8 cellular contexts compared by ENCODE assay signal in genomic region chr9:121599186-121599871, GRCh38.
DNase-seq lines count a peak whose midpoint lies in the region; ATAC-seq and TF ChIP-seq lines count a peak whose summit lies in the region.

No MANE protein-coding gene starts in this region.

- H3K27ac ChIP-seq in brain microvascular endothelial cell = no peak overlapping the region

- ATAC-seq in stimulated activated naive B cell treated with anti-CD40 and anti-IgM and Interleukin-4, amounts not matched to agents 10 μg/mL and 1 μg/mL and 100 μg/mL, for 72 hours (replicated peaks) = peak; percentile 34 to 64
- ATAC-seq in GM18909 (IDR thresholded peaks at IDR 0.05; ENCODE audit: poor library complexity, unreplicated experiment) = no peak
- no peak for ATAC-seq in HG03108 (IDR thresholded peaks at IDR 0.05; ENCODE audit: unreplicated experiment)
- no peak for ATAC-seq in HG03432 (IDR thresholded peaks at IDR 0.05; ENCODE audit: unreplicated experiment)

- TF ChIP-seq CTCF in brain microvascular endothelial cell (IDR thresholded peaks at IDR 0.05; ENCODE audit: low read depth, low read length, missing control alignments) = no peak

- peaks cover 6 to 11% of the 10 kb centered on the region in 2 donors for H3K9me3 Mint-ChIP-seq in stimulated activated naive B cell treated with anti-CD40 and anti-IgM and Interleukin-4, amounts not matched to agents 10 μg/mL and 1 μg/mL and 100 μg/mL, for 72 hours

- no peaks in the 10 kb centered on the region for H3K36me3 ChIP-seq in brain microvascular endothelial cell (replicated peaks)

- in situ Hi-C loops in brain microvascular endothelial cell (cut with HindIII; ENCODE audit: low pct_ligation_motif_present, low sequenced_read_pairs) = no loop called here

- peak overlapping the region; percentile 26 for H3K4me3 ChIP-seq in brain microvascular endothelial cell (ENCODE audit: low read depth, low read length)

- H3K27ac Mint-ChIP-seq in stimulated activated naive B cell treated with anti-CD40 and anti-IgM and Interleukin-4, amounts not matched to agents 10 μg/mL and 1 μg/mL and 100 μg/mL, for 72 hours = no peak overlapping the region

- peak; percentile 0 to 65 (median 61) for DNase-seq in NCI-H1417 (lab: John Stamatoyannopoulos, UW)
- no peak for DNase-seq in NCI-H1417 treated with DMSO at 0.1 percent for 48 hours (lab: John Stamatoyannopoulos, UW)
- DNase-seq in brain microvascular endothelial cell = no peak
- DNase-seq in iPS-NIHi7 (ENCODE audit: extremely low spot score) = peak; percentile 95
- no peak for DNase-seq in stimulated activated naive B cell treated with anti-CD40 and anti-IgM and Interleukin-4, amounts not matched to agents 10 μg/mL and 1 μg/mL and 100 μg/mL, for 72 hours

- H3K4me3 Mint-ChIP-seq in stimulated activated naive B cell treated with anti-CD40 and anti-IgM and Interleukin-4, amounts not matched to agents 10 μg/mL and 1 μg/mL and 100 μg/mL, for 72 hours = peak overlapping the region; percentile 56 to 61

- peaks cover 0 to 7% of the 10 kb centered on the region in 2 donors for H3K36me3 Mint-ChIP-seq in stimulated activated naive B cell treated with anti-CD40 and anti-IgM and Interleukin-4, amounts not matched to agents 10 μg/mL and 1 μg/mL and 100 μg/mL, for 72 hours

- H3K4me1 Mint-ChIP-seq in stimulated activated naive B cell treated with anti-CD40 and anti-IgM and Interleukin-4, amounts not matched to agents 10 μg/mL and 1 μg/mL and 100 μg/mL, for 72 hours = peaks cover 5 to 11% of the 10 kb centered on the region in 2 donors

- H3K27me3 ChIP-seq in brain microvascular endothelial cell (replicated peaks) = peaks cover 15% of the 10 kb centered on the region

- peaks cover 62 to 79% of the 10 kb centered on the region in 2 donors for H3K27me3 Mint-ChIP-seq in stimulated activated naive B cell treated with anti-CD40 and anti-IgM and Interleukin-4, amounts not matched to agents 10 μg/mL and 1 μg/mL and 100 μg/mL, for 72 hours

Comparison
In these comparisons a context has a peak if more than half of its experiments do, and no peak if none do; other contexts are left out.
1. DNase-seq: peak in NCI-H1417 (3 of 3) and iPS-NIHi7 (single experiment); none in NCI-H1417 treated with DMSO at 0.1 percent for 48 hours (single experiment), brain microvascular endothelial cell (single experiment) and stimulated activated naive B cell treated with anti-CD40 and anti-IgM and Interleukin-4, amounts not matched to agents 10 μg/mL and 1 μg/mL and 100 μg/mL, for 72 hours (single experiment).
2. ATAC-seq: peak in stimulated activated naive B cell treated with anti-CD40 and anti-IgM and Interleukin-4, amounts not matched to agents 10 μg/mL and 1 μg/mL and 100 μg/mL, for 72 hours (2 of 2); none in GM18909 (single experiment), HG03108 (single experiment) and HG03432 (single experiment).